In the genomic region with DNA sequence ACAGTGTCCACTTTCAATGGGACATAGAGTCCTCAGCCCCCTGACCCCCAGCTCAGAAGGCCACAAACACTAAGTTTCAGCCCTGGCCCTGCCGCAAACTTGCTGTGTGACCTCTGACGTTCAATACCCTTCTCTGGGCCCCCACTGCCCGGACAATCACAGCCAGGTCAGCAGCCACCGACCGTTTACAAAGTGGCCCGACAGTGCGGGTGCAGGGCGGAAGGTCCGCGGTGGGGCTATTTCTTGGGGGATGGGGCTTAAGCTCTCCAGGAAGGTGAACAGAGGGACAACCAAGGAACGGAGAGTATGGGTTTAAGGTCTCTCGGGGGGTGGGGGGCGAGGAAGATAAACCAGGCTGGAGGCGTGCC, we compare ENCODE assay signal across 8 cellular contexts. TPM values are rescaled to one million over a fixed set of nuclear protein-coding genes. Genes with fewer than 3 reads are reported as not detected.
DNase-seq lines count a peak whose midpoint lies in the region; TF ChIP-seq lines count a peak whose summit lies in the region.

No MANE protein-coding gene starts in this region.

- WGBS in SK-N-SH (ENCODE audit: low lambda C conversion rate): under 1% methylated on average over 13 of the region's 14 CpGs
- 0 to 7% methylated on average over 2 to 3 of the region's 14 CpGs for WGBS in esophagus squamous epithelium, 2 donors
- WGBS in trophoblast cell (ENCODE audit: extremely low coverage, insufficient coverage, insufficient read length): no CpG with 5 or more reads among the region's 14 CpGs

- peak overlapping the region; percentile 81 for H3K9ac ChIP-seq in SK-N-SH
- peak overlapping the region; percentile 89 for H3K9ac ChIP-seq in trophoblast cell (ENCODE audit: low read length)

- H3F3A ChIP-seq in DOHH2 (ENCODE audit: control insufficient read depth, insufficient read depth) (peaks cover 8% of the 10 kb centered on the region), SK-N-SH (replicated peaks; ENCODE audit: insufficient read depth) (peaks cover 4% of the 10 kb centered on the region)

- TF ChIP-seq RAD21 in SK-N-SH (IDR thresholded peaks at IDR 0.05; ENCODE audit: low read length): no peak

- H3K9me2 ChIP-seq in DOHH2 (replicated peaks; ENCODE audit: control insufficient read depth, low read length) (no peaks in the 10 kb centered on the region), SK-N-SH (no peaks in the 10 kb centered on the region)

- intact Hi-C loops in esophagus squamous epithelium (cut with DNase I): no loop called here

- H2AFZ ChIP-seq in SK-N-SH (ENCODE audit: low read depth) (peak overlapping the region; percentile 88), trophoblast cell (ENCODE audit: insufficient read depth, low read length, poor library complexity) (peak overlapping the region; percentile 43)

- H4K20me1 ChIP-seq in DOHH2 (ENCODE audit: control insufficient read depth, insufficient read depth, low read depth, low read length): peaks cover 26% of the 10 kb centered on the region
- peaks cover 37% of the 10 kb centered on the region for H4K20me1 ChIP-seq in SK-N-SH (ENCODE audit: insufficient read depth)

- H3K14ac ChIP-seq in trophoblast cell (ENCODE audit: low read length): peak overlapping the region; percentile 77

- peak overlapping the region; percentile 32 for H2BK12ac ChIP-seq in trophoblast cell (ENCODE audit: low read length)

- peak overlapping the region; percentile 70 for H4K8ac ChIP-seq in trophoblast cell (ENCODE audit: low read depth, low read length)

- H2BK120ac ChIP-seq in trophoblast cell (ENCODE audit: insufficient read depth, low read length, poor library complexity): peak overlapping the region; percentile 61

- peak overlapping the region; percentile 95 for H3K18ac ChIP-seq in trophoblast cell (ENCODE audit: low read length)

- H3K27ac ChIP-seq in DOHH2 (ENCODE audit: low read depth, low read length) (peak overlapping the region; percentile 95), SK-N-SH (ENCODE audit: low read depth in 2 of 2, low read length in 1 of 2) (peak overlapping the region; percentile 89 to 95; a peak in 3 of 4 replicates), esophagus squamous epithelium (peak overlapping the region; percentile 85 to 97 (median 96)), trophoblast cell (ENCODE audit: low read depth, low read length) (no peak overlapping the region)

- H4K12ac ChIP-seq in trophoblast cell (ENCODE audit: low read depth, low read length): peak overlapping the region; percentile 58

- H3K4me2 ChIP-seq in DOHH2 (ENCODE audit: low read length): peak overlapping the region; percentile 93
- peak overlapping the region; percentile 100 for H3K4me2 ChIP-seq in SK-N-SH
- peak overlapping the region; percentile 98 for H3K4me2 ChIP-seq in trophoblast cell (ENCODE audit: low read length)

- H3K4me3 ChIP-seq in DOHH2 (ENCODE audit: low read length) (peak overlapping the region; percentile 88), SK-N-SH (ENCODE audit: low read depth in 2 of 2, low read length in 1 of 2) (peak overlapping the region; percentile 65 to 86), esophagus squamous epithelium (peak overlapping the region; percentile 57 to 91 (median 82)), trophoblast cell (ENCODE audit: low read depth, low read length) (peak overlapping the region; percentile 89)

- POLR2A ChIA-PET in SK-N-SH (lab: Yijun Ruan, JAX): interaction anchor here (0.6 to 2.0 kb wide), 5 partner anchors 31 to 624 kb away, joined by 3 to 5 read pairs (median 3); a partner anchor contains a TSS

- H3K79me2 ChIP-seq in DOHH2 (ENCODE audit: control insufficient read depth, low read length): peaks cover 86% of the 10 kb centered on the region
- peaks cover 52% of the 10 kb centered on the region for H3K79me2 ChIP-seq in SK-N-SH (ENCODE audit: insufficient read depth)
- H3K79me2 ChIP-seq in trophoblast cell (ENCODE audit: control insufficient read depth, insufficient read depth, low read length, poor library complexity): peaks cover 12% of the 10 kb centered on the region

- peak overlapping the region; percentile 83 for H2BK5ac ChIP-seq in trophoblast cell (ENCODE audit: low read depth, low read length, poor library complexity)

- TF ChIP-seq CTCF in DOHH2 (IDR thresholded peaks at IDR 0.05; ENCODE audit: low read depth, low read length, poor library complexity, severe bottlenecking) (no peak), SK-N-SH (IDR thresholded peaks at IDR 0.05) (no peak), esophagus squamous epithelium (IDR thresholded peaks at IDR 0.05) (no peak)

- CTCF ChIA-PET in SK-N-SH (lab: Yijun Ruan, JAX): interaction anchor here (1.0 kb wide), 1 partner anchor 56 kb away, joined by 4 read pairs; no protein-coding TSS in a partner anchor

- H3K9me3 ChIP-seq in DOHH2 (ENCODE audit: control insufficient read depth, insufficient read depth, low read length) (no peaks in the 10 kb centered on the region), SK-N-SH (no peaks in the 10 kb centered on the region), esophagus squamous epithelium (no peaks in the 10 kb centered on the region), trophoblast cell (ENCODE audit: insufficient read depth, low read depth, low read length) (peaks cover 3% of the 10 kb centered on the region)

- H3K27me3 ChIP-seq in DOHH2 (ENCODE audit: control insufficient read depth, low read length) (no peaks in the 10 kb centered on the region), SK-N-SH (ENCODE audit: insufficient read depth) (no peaks in the 10 kb centered on the region), esophagus squamous epithelium (no peaks in the 10 kb centered on the region), trophoblast cell (ENCODE audit: insufficient read depth, low read length) (peaks cover 5% of the 10 kb centered on the region)

- no peak overlapping the region for H3K23ac ChIP-seq in trophoblast cell (ENCODE audit: low read length)

- H2AK5ac ChIP-seq in trophoblast cell (ENCODE audit: low read length): peak overlapping the region; percentile 35

- TF ChIP-seq EP300 in SK-N-SH (IDR thresholded peaks at IDR 0.05; ENCODE audit: borderline replicate concordance in 1 of 2, low read depth in 1 of 2, low read length in 1 of 2): no peak

- H4K91ac ChIP-seq in trophoblast cell (ENCODE audit: low read depth, low read length): peak overlapping the region; percentile 59

- TF ChIP-seq POLR2A in esophagus squamous epithelium (IDR thresholded peaks at IDR 0.05): no peak

- no peak for DNase-seq in SK-N-SH
- no peak for DNase-seq in esophagus squamous epithelium (lab: John Stamatoyannopoulos, UW)
- DNase-seq in trophoblast cell: no peak
- DNase-seq in SKM-1 treated with dmso at 0.1 percent for 144 hours (lab: John Stamatoyannopoulos, UW; ENCODE audit: unreplicated experiment): no peak
- DNase-seq in RPMI8226: no peak
- DNase-seq in globus pallidus (ENCODE audit: low spot score): no peak
- DNase-seq in stimulated activated CD4-positive, alpha-beta T cell treated with anti-CD3 and anti-CD28 coated beads, Interleukin-2, amount 100 ng/mL, for 24 hours: no peak

- H3K4me1 ChIP-seq in DOHH2 (ENCODE audit: control insufficient read depth, low read length) (peaks cover 40% of the 10 kb centered on the region), SK-N-SH (ENCODE audit: control insufficient read depth in 1 of 2, insufficient read depth in 2 of 2, low read depth in 1 of 2, low read length in 1 of 2) (peaks cover 7 to 12% of the 10 kb centered on the region in 2 experiments; a peak in 3 of 4 replicates), esophagus squamous epithelium (peaks cover 17 to 69% (median 22%) of the 10 kb centered on the region in 3 donors), trophoblast cell (ENCODE audit: control insufficient read depth in 1 of 2, insufficient read depth in 2 of 2, low read length in 2 of 2) (peaks cover 15 to 19% of the 10 kb centered on the region in 2 experiments)

- H3K4ac ChIP-seq in trophoblast cell (ENCODE audit: low read depth, low read length): peak overlapping the region; percentile 99

- H3K36me3 ChIP-seq in DOHH2 (ENCODE audit: control insufficient read depth, low read length): peaks cover 58% of the 10 kb centered on the region
- H3K36me3 ChIP-seq in SK-N-SH (replicated peaks in 1 of 2; ENCODE audit: control insufficient read depth in 1 of 2, insufficient read depth in 2 of 2, low read length in 1 of 2): peaks cover 22 to 30% of the 10 kb centered on the region in 2 experiments
- peaks cover 13 to 45% (median 18%) of the 10 kb centered on the region in 3 donors for H3K36me3 ChIP-seq in esophagus squamous epithelium
- H3K36me3 ChIP-seq in trophoblast cell (ENCODE audit: control insufficient read depth in 1 of 2, insufficient read depth in 2 of 2, low read length in 2 of 2): peaks cover 25 to 31% of the 10 kb centered on the region in 2 experiments

- H3K79me1 ChIP-seq in trophoblast cell (ENCODE audit: low read length): peaks cover 13% of the 10 kb centered on the region

TF ChIP-seq in SK-N-SH, 30 proteins besides CTCF, POLR2A, EP300 and RAD21 (continues in another document):
- TF ChIP-seq POLR2AphosphoS5 (IDR thresholded peaks at IDR 0.05; ENCODE audit: low read depth, low read length): no peak
- TF ChIP-seq NRF1 (IDR thresholded peaks at IDR 0.05; ENCODE audit: low read depth, low read length): no peak
- TF ChIP-seq, protein P1, sequence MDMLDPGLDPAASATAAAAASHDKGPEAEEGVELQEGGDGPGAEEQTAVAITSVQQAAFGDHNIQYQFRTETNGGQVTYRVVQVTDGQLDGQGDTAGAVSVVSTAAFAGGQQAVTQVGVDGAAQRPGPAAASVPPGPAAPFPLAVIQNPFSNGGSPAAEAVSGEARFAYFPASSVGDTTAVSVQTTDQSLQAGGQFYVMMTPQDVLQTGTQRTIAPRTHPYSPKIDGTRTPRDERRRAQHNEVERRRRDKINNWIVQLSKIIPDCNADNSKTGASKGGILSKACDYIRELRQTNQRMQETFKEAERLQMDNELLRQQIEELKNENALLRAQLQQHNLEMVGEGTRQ (IDR thresholded peaks at IDR 0.05; ENCODE audit: borderline replicate concordance, low read depth, low read length): no peak
- TF ChIP-seq CHD2 (IDR thresholded peaks at IDR 0.05; ENCODE audit: low read length, partially characterized antibody): no peak
- no peak for TF ChIP-seq SIN3A (IDR thresholded peaks at IDR 0.05; ENCODE audit: borderline replicate concordance, low read depth, low read length)

RNA-seq across cellular contexts. Expression of a gene that starts 0.5 kb away (rescaled TPM):
- polyA plus RNA-seq in SK-N-SH (2012; rRNA removed): 74.2 and 79.9 TPM in 2 replicates
- 86.6 and 101 TPM in 2 replicates for polyA plus RNA-seq in SK-N-SH (2012; cell fraction: cytosol; rRNA removed)
- 67.7 and 70.5 TPM in 2 replicates for polyA plus RNA-seq in SK-N-SH (2012; cell fraction: nucleus; rRNA removed)
- 10 to 100 TPM; 54.0 to 89.5 (median 66.3) TPM for total RNA-seq in esophagus squamous epithelium
- 65.8 and 66.8 TPM in 2 replicates for polyA plus RNA-seq in trophoblast cell (2013)

RNA-seq across cellular contexts. Expression of a gene that starts 1.5 kb away (rescaled TPM):
- polyA plus RNA-seq in SK-N-SH (2012; rRNA removed): 3.3 and 4.3 TPM in 2 replicates
- 2.6 and 4.0 TPM in 2 replicates for polyA plus RNA-seq in SK-N-SH (2012; cell fraction: cytosol; rRNA removed)
- polyA plus RNA-seq in SK-N-SH (2012; cell fraction: nucleus; rRNA removed): 5.4 and 6.9 TPM in 2 replicates
- total RNA-seq in esophagus squamous epithelium: 1 to 10 TPM; 2.0 to 5.6 (median 2.7) TPM
- 1.4 and 1.6 TPM in 2 replicates for polyA plus RNA-seq in trophoblast cell (2013)

RNA-seq across cellular contexts. Expression of a gene that starts 31.4 kb away (rescaled TPM):
- polyA plus RNA-seq in SK-N-SH (2012; rRNA removed): 3.5 and 3.8 TPM in 2 replicates
- 2.1 and 3.1 TPM in 2 replicates for polyA plus RNA-seq in SK-N-SH (2012; cell fraction: cytosol; rRNA removed)
- polyA plus RNA-seq in SK-N-SH (2012; cell fraction: nucleus; rRNA removed): 8.0 and 8.6 TPM in 2 replicates
- total RNA-seq in esophagus squamous epithelium: 1 to 10 TPM; 5.1 to 9.9 (median 8.4) TPM
- 10.5 and 11.2 TPM in 2 replicates for polyA plus RNA-seq in trophoblast cell (2013)
